In genomic region chr1:148458901-148459581, GRCh38 we compare ENCODE assay signal across 8 cellular contexts. TPM values are rescaled to one million over a fixed set of nuclear protein-coding genes. Genes with fewer than 3 reads are reported as not detected.
DNase-seq lines count a peak whose midpoint lies in the region; ATAC-seq and TF ChIP-seq lines count a peak whose summit lies in the region.
"Not testable (repeated sequence)": the region's sequence is repeated elsewhere in the genome, so short reads cannot be mapped to it uniquely, and the experiment has no call there.

No MANE protein-coding gene starts in this region.

- 0% methylated on average over 17 of the region's 63 CpGs; no CpG with 5 or more reads in 1 of the 2 experiments for WGBS in endodermal cell (ENCODE audit: insufficient coverage in 1 of 2, insufficient read length in 1 of 2), 2 experiments

- not testable (repeated sequence) for H3K4me1 ChIP-seq in CD8-positive, alpha-beta T cell (ENCODE audit: insufficient read depth, low read length); endodermal cell (ENCODE audit: control insufficient read depth, insufficient read depth, low read length)

- peak overlapping the region; percentile 76 for H3K27ac ChIP-seq in CD8-positive, alpha-beta T cell (ENCODE audit: low read depth, low read length)
- not testable (repeated sequence) for H3K27ac ChIP-seq in endodermal cell (ENCODE audit: low read depth, low read length)

- ATAC-seq in CD8-positive, alpha-beta T cell; stimulated activated naive CD8-positive, alpha-beta T cell treated with anti-CD3 and anti-CD28 coated beads, Interleukin-15, Interleukin-2, amounts not matched to agents 100 U/mL and 50 U/mL, for 24 hours: not testable (repeated sequence)

- CTCF ChIA-PET in CD8-positive, alpha-beta T cell (lab: Charles Lee): not testable (repeated sequence)

- not testable (repeated sequence) for H3K4me1 Mint-ChIP-seq in CD8-positive, alpha-beta T cell (ENCODE audit: low read depth); T-helper 2 cell treated with Interferon-gamma antibody and Interleukin-4, amounts not matched to agents 5 μg/mL and 100 μg/mL, for 36 hours (ENCODE audit: low read depth); endodermal cell

- H3K36me3 Mint-ChIP-seq in CD8-positive, alpha-beta T cell; T-helper 2 cell treated with Interferon-gamma antibody and Interleukin-4, amounts not matched to agents 5 μg/mL and 100 μg/mL, for 36 hours (ENCODE audit: low read depth); endodermal cell (ENCODE audit: low read depth): not testable (repeated sequence)

- peak overlapping the region; percentile 74 for H3K4me3 Mint-ChIP-seq in CD8-positive, alpha-beta T cell
- H3K4me3 Mint-ChIP-seq in T-helper 2 cell treated with Interferon-gamma antibody and Interleukin-4, amounts not matched to agents 5 μg/mL and 100 μg/mL, for 36 hours: peak overlapping the region; percentile 65
- H3K4me3 Mint-ChIP-seq in endodermal cell: peak overlapping the region; percentile 71

- peak overlapping the region; percentile 85 for H3K27ac Mint-ChIP-seq in CD8-positive, alpha-beta T cell
- H3K27ac Mint-ChIP-seq in T-helper 2 cell treated with Interferon-gamma antibody and Interleukin-4, amounts not matched to agents 5 μg/mL and 100 μg/mL, for 36 hours: peak overlapping the region; percentile 73
- H3K27ac Mint-ChIP-seq in endodermal cell: not testable (repeated sequence)

- intact Hi-C loops in CD8-positive, alpha-beta T cell (cut with DNase I, micrococcal nuclease); posterior vena cava (cut with DNase I): not testable (repeated sequence)

- not testable (repeated sequence) for H3K27me3 Mint-ChIP-seq in CD8-positive, alpha-beta T cell (ENCODE audit: low read depth); T-helper 2 cell treated with Interferon-gamma antibody and Interleukin-4, amounts not matched to agents 5 μg/mL and 100 μg/mL, for 36 hours (ENCODE audit: low read depth); endodermal cell (ENCODE audit: insufficient read depth)

- TF ChIP-seq RAD21 in Ishikawa (IDR thresholded peaks at IDR 0.05; ENCODE audit: low read depth): not testable (repeated sequence)

- peak; percentile 23 to 72 (median 37) for DNase-seq in CD8-positive, alpha-beta T cell
- DNase-seq in T-helper 2 cell treated with Interferon-gamma antibody and Interleukin-4, amounts not matched to agents 5 μg/mL and 100 μg/mL, for 36 hours (ENCODE audit: low spot score): peak; percentile 39
- DNase-seq in activated effector memory CD4-positive, alpha-beta T cell treated with Interleukin-2 at 50 U/mL for 16 hours: peak; percentile 32
- DNase-seq in endodermal cell (peak; percentile 67), posterior vena cava (ENCODE audit: low spot score) (peak; percentile 80)
- DNase-seq in kidney epithelial cell (ENCODE audit: low read depth): not testable (repeated sequence)
- peak; percentile 59 for DNase-seq in stimulated activated naive CD8-positive, alpha-beta T cell treated with anti-CD3 and anti-CD28 coated beads, Interleukin-15, Interleukin-2, amounts not matched to agents 100 U/mL and 50 U/mL, for 24 hours

- peak overlapping the region; percentile 47 for H3K9ac ChIP-seq in endodermal cell (ENCODE audit: extremely low read depth, low read length, poor library complexity, severe bottlenecking)

- not testable (repeated sequence) for TF ChIP-seq EP300 in Ishikawa (IDR thresholded peaks at IDR 0.05; ENCODE audit: borderline replicate concordance)

- H3K27me3 ChIP-seq in CD8-positive, alpha-beta T cell (ENCODE audit: insufficient read depth, low read length); endodermal cell (ENCODE audit: control insufficient read depth, insufficient read depth, low read length, poor library complexity, severe bottlenecking); kidney epithelial cell (ENCODE audit: control insufficient read depth, insufficient read depth, low read length): not testable (repeated sequence)

- not testable (repeated sequence) for H3K36me3 ChIP-seq in CD8-positive, alpha-beta T cell (ENCODE audit: insufficient read depth, low read length); endodermal cell (ENCODE audit: control insufficient read depth, insufficient read depth, low read length); kidney epithelial cell (ENCODE audit: control insufficient read depth, insufficient read depth, low read length)

- not testable (repeated sequence) for H3K9me3 ChIP-seq in CD8-positive, alpha-beta T cell (ENCODE audit: low read length); endodermal cell (ENCODE audit: control insufficient read depth, low read length)

- H3K4me3 ChIP-seq in CD8-positive, alpha-beta T cell (ENCODE audit: low read depth, low read length): peak overlapping the region; percentile 54
- peak overlapping the region; percentile 70 for H3K4me3 ChIP-seq in endodermal cell (ENCODE audit: low read length)
- H3K4me3 ChIP-seq in kidney epithelial cell (ENCODE audit: low read depth, low read length): peak overlapping the region; percentile 72

- POLR2A ChIA-PET in CD8-positive, alpha-beta T cell (lab: Charles Lee): interaction anchor here (0.5 to 0.7 kb wide), 2 partner anchors 64 to 87 kb away, joined by 3 to 4 read pairs; no protein-coding TSS in a partner anchor

- H3K9me3 Mint-ChIP-seq in CD8-positive, alpha-beta T cell; T-helper 2 cell treated with Interferon-gamma antibody and Interleukin-4, amounts not matched to agents 5 μg/mL and 100 μg/mL, for 36 hours; endodermal cell: not testable (repeated sequence)

- TF ChIP-seq CTCF in CD8-positive, alpha-beta T cell (IDR thresholded peaks at IDR 0.05); endodermal cell (conservative IDR thresholded peaks at IDR 0.05); kidney epithelial cell (IDR thresholded peaks at IDR 0.05; ENCODE audit: insufficient read depth, low read length, poor library complexity, severe bottlenecking): not testable (repeated sequence)

TF ChIP-seq in Ishikawa, 13 proteins besides CTCF, POLR2A, EP300 and RAD21:
- TF ChIP-seq CEBPB (IDR thresholded peaks at IDR 0.05) (peak; percentile 12; the same call in 1 of the 2 replicates), TEAD4 (IDR thresholded peaks at IDR 0.05) (peak; percentile 40; the same call in 1 of the 2 replicates), YY1 (IDR thresholded peaks at IDR 0.05; ENCODE audit: low read depth) (0 out of 2 replicates have a peak, but pooled peaks have one; percentile 34), ZBTB7A (IDR thresholded peaks at IDR 0.05; ENCODE audit: low read depth) (0 out of 2 replicates have a peak, but pooled peaks have one; percentile 26)
TF ChIP-seq in Ishikawa: peak in this region for 4; not testable (repeated sequence) for 9.

RNA-seq across cellular contexts. Expression of gene PPIAL4G, which starts 24.1 kb away (rescaled TPM):
- total RNA-seq in CD8-positive, alpha-beta T cell: under 1 TPM; 0.11 to 0.25 TPM
- total RNA-seq in endodermal cell (under 1 TPM; 0.09 to 0.11 TPM), kidney epithelial cell (not detected in 2 replicates), posterior vena cava (not detected)
- polyA plus RNA-seq in endodermal cell (2013, experiment 1 of 2): not detected
- polyA plus RNA-seq in endodermal cell (2013, experiment 2 of 2): not detected
